Comparison of ENCODE assay signal across 10 cellular contexts in genomic region chr1:170214117-170214979, GRCh38.
A peak's percentile ranks its signal among the peaks of the same experiment; 100 is the strongest.
DNase-seq lines count a peak whose midpoint lies in the region; ATAC-seq and FAIRE-seq lines count a peak whose summit lies in the region.
"Had no signal": no experiment of that assay in that cellular context is flagged by ENCODE, and none has a peak within 500 bp of the region (broad histone marks: within the 10 kb centered on the region; RNA-seq: fewer than 3 reads in every experiment).

No MANE protein-coding gene starts in this region.

- H3K4me1 ChIP-seq in trophoblast cell (ENCODE audit: control insufficient read depth in 1 of 2, insufficient read depth in 2 of 2, low read length in 2 of 2), result peaks cover 4 to 12% of the 10 kb centered on the region in 2 experiments

- H3K36me3 ChIP-seq in trophoblast cell (ENCODE audit: control insufficient read depth in 1 of 2, insufficient read depth in 2 of 2, low read length in 2 of 2), result no peaks in the 10 kb centered on the region

- WGBS in trophoblast cell (ENCODE audit: extremely low coverage, insufficient coverage, insufficient read length), result no CpG with 5 or more reads among the region's 10 CpGs

- peak overlapping the region; percentile 8 for H4K91ac ChIP-seq in trophoblast cell (ENCODE audit: low read depth, low read length)

- peaks cover 9% of the 10 kb centered on the region for H3K4me1 Mint-ChIP-seq in activated naive CD8-positive, alpha-beta T cell treated with anti-CD3 and anti-CD28 coated beads for 36 hours

- H3K4me2 ChIP-seq in trophoblast cell (ENCODE audit: low read length), result no peak overlapping the region

- H2BK5ac ChIP-seq in trophoblast cell (ENCODE audit: low read depth, low read length, poor library complexity), result peak overlapping the region; percentile 39

- peak overlapping the region; percentile 58 for H3K27ac Mint-ChIP-seq in activated naive CD8-positive, alpha-beta T cell treated with anti-CD3 and anti-CD28 coated beads for 36 hours
- H3K27ac Mint-ChIP-seq: activated T-cell treated with anti-CD3 and anti-CD28 coated beads, Interleukin-2, amount 50 U/mL, for 72 hours had no signal

- no peak overlapping the region for H2AFZ ChIP-seq in trophoblast cell (ENCODE audit: insufficient read depth, low read length, poor library complexity)

- no peak overlapping the region for H3K4me3 ChIP-seq in trophoblast cell (ENCODE audit: low read depth, low read length)

- no peak overlapping the region for H3K27ac ChIP-seq in trophoblast cell (ENCODE audit: low read depth, low read length)

- no peak overlapping the region for H2AK5ac ChIP-seq in trophoblast cell (ENCODE audit: low read length)

- H3K27me3 Mint-ChIP-seq in activated naive CD8-positive, alpha-beta T cell treated with anti-CD3 and anti-CD28 coated beads for 36 hours, result peaks cover 55% of the 10 kb centered on the region

- H3K9ac ChIP-seq in trophoblast cell (ENCODE audit: low read length), result no peak overlapping the region

- H3K23ac ChIP-seq in trophoblast cell (ENCODE audit: low read length), result no peak overlapping the region

- H4K8ac ChIP-seq in trophoblast cell (ENCODE audit: low read depth, low read length), result no peak overlapping the region

- peaks cover 2% of the 10 kb centered on the region for H3K9me3 ChIP-seq in trophoblast cell (ENCODE audit: insufficient read depth, low read depth, low read length)

- H3K4ac ChIP-seq in trophoblast cell (ENCODE audit: low read depth, low read length), result no peak overlapping the region

- H3K14ac ChIP-seq in trophoblast cell (ENCODE audit: low read length), result no peak overlapping the region

- no peaks in the 10 kb centered on the region for H3K36me3 Mint-ChIP-seq in activated naive CD8-positive, alpha-beta T cell treated with anti-CD3 and anti-CD28 coated beads for 36 hours

- H3K9me3 Mint-ChIP-seq in activated naive CD8-positive, alpha-beta T cell treated with anti-CD3 and anti-CD28 coated beads for 36 hours, result no peaks in the 10 kb centered on the region

- no peak overlapping the region for H4K12ac ChIP-seq in trophoblast cell (ENCODE audit: low read depth, low read length)

- peaks cover 13% of the 10 kb centered on the region for H3K79me1 ChIP-seq in trophoblast cell (ENCODE audit: low read length)

- peak; percentile 84 for ATAC-seq in GM18867 (IDR thresholded peaks at IDR 0.05; ENCODE audit: unreplicated experiment)
- ATAC-seq in HG02623 (IDR thresholded peaks at IDR 0.05; ENCODE audit: unreplicated experiment), result peak; percentile 66
- no peak for ATAC-seq in GM21515 (IDR thresholded peaks at IDR 0.05; ENCODE audit: unreplicated experiment)
- ATAC-seq: activated T-cell treated with anti-CD3 and anti-CD28 coated beads, Interleukin-2, amount 50 U/mL, for 72 hours had no signal

- FAIRE-seq in frontal cortex (lab: Jason Lieb, UNC), result no peak

- DNase-seq in activated naive CD8-positive, alpha-beta T cell treated with anti-CD3 and anti-CD28 coated beads for 36 hours, result no peak
- DNase-seq in trophoblast cell (no peak), NCI-H2081 (lab: John Stamatoyannopoulos, UW) (no peak), NCI-H1092 (lab: John Stamatoyannopoulos, UW) (no peak), frontal cortex (ENCODE audit: low spot score in 2 of 2) (no peak)
- DNase-seq: activated T-cell treated with anti-CD3 and anti-CD28 coated beads, Interleukin-2, amount 50 U/mL, for 72 hours; islet precursor cell had no signal

- H2BK12ac ChIP-seq in trophoblast cell (ENCODE audit: low read length), result peak overlapping the region; percentile 93

- H3K4me3 Mint-ChIP-seq in activated naive CD8-positive, alpha-beta T cell treated with anti-CD3 and anti-CD28 coated beads for 36 hours, result no peak overlapping the region
- H3K4me3 Mint-ChIP-seq: activated T-cell treated with anti-CD3 and anti-CD28 coated beads, Interleukin-2, amount 50 U/mL, for 72 hours had no signal

- H3K27me3 ChIP-seq in trophoblast cell (ENCODE audit: insufficient read depth, low read length), result no peaks in the 10 kb centered on the region

- no peak overlapping the region for H3K18ac ChIP-seq in trophoblast cell (ENCODE audit: low read length)

- no peaks in the 10 kb centered on the region for H3K79me2 ChIP-seq in trophoblast cell (ENCODE audit: control insufficient read depth, insufficient read depth, low read length, poor library complexity)

- H2BK120ac ChIP-seq in trophoblast cell (ENCODE audit: insufficient read depth, low read length, poor library complexity), result no peak overlapping the region
